Comparison of ENCODE assay signal across 1 cellular context in the genomic region with DNA sequence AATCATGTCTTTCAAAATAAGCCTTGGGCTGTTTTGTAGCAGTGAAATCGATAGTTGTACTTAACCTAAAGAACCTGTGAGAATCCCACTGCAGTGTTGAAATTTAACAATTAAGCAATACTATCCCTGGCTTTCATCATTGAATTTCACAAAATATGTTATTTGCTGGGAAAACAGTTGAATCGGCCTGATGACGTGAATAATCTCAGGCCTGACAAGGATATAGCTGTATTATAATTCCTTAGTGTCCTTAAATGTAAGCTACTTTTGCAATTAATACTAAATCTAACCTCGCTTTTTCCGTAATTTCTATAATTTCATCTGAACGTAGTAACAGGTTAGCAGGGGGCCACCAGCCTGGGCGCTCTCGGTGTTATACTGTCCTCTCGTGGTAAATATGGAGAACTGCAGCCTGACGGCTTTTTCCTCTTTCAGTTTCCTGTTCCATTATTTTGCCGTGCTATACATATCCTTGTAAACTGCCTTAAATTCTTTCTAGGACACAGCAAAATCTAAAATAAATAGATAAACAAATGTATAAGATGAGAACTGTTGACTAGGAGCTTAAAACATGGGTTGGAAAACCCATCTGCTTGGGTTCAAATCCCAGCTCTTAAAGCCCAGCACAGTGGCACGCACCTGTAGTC.
TF ChIP-seq lines count a peak whose summit lies in the region.

No MANE protein-coding gene starts in this region.

TF ChIP-seq in GM12878, 131 proteins besides CTCF, POLR2A, EP300 and RAD21 (continued from another document):
- TF ChIP-seq CEBPB (IDR thresholded peaks at IDR 0.05; ENCODE audit: borderline replicate concordance in 1 of 2, low read depth in 2 of 2, low read length in 2 of 2) (no peak), POU2F2 (IDR thresholded peaks at IDR 0.05; ENCODE audit: borderline replicate concordance, low read depth, low read length) (0 out of 3 replicates have a peak, but pooled peaks have one; percentile 17), RCOR1 (conservative IDR thresholded peaks at IDR 0.05; ENCODE audit: low read depth, low read length) (no peak), ETV6 (conservative IDR thresholded peaks at IDR 0.05 in 1 of 2, IDR thresholded peaks at IDR 0.05 in 1 of 2; ENCODE audit: borderline replicate concordance in 1 of 2, low read depth in 1 of 2) (peak in 1 of 2 experiments; percentile 78; a peak in 1 of 4 replicates), FOXM1 (IDR thresholded peaks at IDR 0.05; ENCODE audit: low read depth, low read length) (0 out of 2 replicates have a peak, but pooled peaks have one; percentile 45)
- TF ChIP-seq, protein P1, sequence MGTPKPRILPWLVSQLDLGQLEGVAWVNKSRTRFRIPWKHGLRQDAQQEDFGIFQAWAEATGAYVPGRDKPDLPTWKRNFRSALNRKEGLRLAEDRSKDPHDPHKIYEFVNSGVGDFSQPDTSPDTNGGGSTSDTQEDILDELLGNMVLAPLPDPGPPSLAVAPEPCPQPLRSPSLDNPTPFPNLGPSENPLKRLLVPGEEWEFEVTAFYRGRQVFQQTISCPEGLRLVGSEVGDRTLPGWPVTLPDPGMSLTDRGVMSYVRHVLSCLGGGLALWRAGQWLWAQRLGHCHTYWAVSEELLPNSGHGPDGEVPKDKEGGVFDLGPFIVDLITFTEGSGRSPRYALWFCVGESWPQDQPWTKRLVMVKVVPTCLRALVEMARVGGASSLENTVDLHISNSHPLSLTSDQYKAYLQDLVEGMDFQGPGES (IDR thresholded peaks at IDR 0.05): no peak
- TF ChIP-seq, protein P2, sequence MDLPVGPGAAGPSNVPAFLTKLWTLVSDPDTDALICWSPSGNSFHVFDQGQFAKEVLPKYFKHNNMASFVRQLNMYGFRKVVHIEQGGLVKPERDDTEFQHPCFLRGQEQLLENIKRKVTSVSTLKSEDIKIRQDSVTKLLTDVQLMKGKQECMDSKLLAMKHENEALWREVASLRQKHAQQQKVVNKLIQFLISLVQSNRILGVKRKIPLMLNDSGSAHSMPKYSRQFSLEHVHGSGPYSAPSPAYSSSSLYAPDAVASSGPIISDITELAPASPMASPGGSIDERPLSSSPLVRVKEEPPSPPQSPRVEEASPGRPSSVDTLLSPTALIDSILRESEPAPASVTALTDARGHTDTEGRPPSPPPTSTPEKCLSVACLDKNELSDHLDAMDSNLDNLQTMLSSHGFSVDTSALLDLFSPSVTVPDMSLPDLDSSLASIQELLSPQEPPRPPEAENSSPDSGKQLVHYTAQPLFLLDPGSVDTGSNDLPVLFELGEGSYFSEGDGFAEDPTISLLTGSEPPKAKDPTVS (IDR thresholded peaks at IDR 0.05; ENCODE audit: low read depth, low read length): no peak
- TF ChIP-seq, protein P3, sequence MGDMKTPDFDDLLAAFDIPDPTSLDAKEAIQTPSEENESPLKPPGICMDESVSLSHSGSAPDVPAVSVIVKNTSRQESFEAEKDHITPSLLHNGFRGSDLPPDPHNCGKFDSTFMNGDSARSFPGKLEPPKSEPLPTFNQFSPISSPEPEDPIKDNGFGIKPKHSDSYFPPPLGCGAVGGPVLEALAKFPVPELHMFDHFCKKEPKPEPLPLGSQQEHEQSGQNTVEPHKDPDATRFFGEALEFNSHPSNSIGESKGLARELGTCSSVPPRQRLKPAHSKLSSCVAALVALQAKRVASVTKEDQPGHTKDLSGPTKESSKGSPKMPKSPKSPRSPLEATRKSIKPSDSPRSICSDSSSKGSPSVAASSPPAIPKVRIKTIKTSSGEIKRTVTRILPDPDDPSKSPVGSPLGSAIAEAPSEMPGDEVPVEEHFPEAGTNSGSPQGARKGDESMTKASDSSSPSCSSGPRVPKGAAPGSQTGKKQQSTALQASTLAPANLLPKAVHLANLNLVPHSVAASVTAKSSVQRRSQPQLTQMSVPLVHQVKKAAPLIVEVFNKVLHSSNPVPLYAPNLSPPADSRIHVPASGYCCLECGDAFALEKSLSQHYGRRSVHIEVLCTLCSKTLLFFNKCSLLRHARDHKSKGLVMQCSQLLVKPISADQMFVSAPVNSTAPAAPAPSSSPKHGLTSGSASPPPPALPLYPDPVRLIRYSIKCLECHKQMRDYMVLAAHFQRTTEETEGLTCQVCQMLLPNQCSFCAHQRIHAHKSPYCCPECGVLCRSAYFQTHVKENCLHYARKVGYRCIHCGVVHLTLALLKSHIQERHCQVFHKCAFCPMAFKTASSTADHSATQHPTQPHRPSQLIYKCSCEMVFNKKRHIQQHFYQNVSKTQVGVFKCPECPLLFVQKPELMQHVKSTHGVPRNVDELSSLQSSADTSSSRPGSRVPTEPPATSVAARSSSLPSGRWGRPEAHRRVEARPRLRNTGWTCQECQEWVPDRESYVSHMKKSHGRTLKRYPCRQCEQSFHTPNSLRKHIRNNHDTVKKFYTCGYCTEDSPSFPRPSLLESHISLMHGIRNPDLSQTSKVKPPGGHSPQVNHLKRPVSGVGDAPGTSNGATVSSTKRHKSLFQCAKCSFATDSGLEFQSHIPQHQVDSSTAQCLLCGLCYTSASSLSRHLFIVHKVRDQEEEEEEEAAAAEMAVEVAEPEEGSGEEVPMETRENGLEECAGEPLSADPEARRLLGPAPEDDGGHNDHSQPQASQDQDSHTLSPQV (IDR thresholded peaks at IDR 0.05): 0 out of 2 replicates have a peak, but pooled peaks have one; percentile 34
